ENCODE assay signal across 1 cellular context in the genomic region with DNA sequence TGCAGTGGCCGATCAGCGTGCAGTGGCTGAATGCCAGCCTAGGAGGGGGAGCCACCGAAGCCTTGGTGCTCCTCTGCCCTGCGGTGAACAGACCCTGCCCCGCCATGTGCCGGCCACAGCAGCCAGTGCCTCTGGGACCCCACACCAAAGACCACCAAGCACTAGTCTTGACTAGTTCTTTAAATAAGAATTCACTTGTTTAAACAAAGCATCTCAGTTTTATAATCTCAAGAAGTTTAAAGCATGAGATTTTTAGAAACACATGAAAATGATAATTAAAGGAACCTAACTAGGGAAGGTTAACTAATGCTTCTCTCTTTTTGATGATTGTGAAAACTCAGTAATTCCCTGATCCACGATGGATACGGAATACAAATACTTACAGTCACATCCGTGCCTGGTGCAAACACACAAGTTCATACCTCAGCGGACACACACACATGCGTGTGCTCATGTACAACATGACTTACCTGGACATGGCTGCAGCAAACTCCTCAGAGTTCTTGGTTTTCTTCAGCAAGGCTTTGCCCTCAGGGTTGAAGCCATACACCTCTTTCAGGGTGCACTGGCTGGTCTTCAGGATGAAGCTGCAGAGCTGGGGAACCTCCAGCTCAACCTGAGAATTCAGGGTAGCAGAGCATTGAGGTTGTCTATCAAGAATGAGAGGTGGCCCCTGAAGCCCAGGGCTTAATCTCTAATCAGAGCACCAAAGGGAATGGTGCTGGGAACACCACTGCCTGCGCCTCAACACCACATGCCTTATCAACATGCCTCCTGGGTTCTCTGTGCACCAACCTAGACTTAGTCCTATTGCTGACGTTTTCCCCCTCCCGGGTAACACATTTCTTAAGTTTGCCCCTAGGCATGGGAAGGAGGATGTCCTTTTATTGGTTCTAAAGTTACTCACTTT.
TF ChIP-seq lines count a peak whose summit lies in the region.

No MANE protein-coding gene starts in this region.

TF ChIP-seq in HepG2, 621 proteins besides CTCF, POLR2A, EP300 and RAD21 (continued from another document and continues in another):
- TF ChIP-seq, protein P1, sequence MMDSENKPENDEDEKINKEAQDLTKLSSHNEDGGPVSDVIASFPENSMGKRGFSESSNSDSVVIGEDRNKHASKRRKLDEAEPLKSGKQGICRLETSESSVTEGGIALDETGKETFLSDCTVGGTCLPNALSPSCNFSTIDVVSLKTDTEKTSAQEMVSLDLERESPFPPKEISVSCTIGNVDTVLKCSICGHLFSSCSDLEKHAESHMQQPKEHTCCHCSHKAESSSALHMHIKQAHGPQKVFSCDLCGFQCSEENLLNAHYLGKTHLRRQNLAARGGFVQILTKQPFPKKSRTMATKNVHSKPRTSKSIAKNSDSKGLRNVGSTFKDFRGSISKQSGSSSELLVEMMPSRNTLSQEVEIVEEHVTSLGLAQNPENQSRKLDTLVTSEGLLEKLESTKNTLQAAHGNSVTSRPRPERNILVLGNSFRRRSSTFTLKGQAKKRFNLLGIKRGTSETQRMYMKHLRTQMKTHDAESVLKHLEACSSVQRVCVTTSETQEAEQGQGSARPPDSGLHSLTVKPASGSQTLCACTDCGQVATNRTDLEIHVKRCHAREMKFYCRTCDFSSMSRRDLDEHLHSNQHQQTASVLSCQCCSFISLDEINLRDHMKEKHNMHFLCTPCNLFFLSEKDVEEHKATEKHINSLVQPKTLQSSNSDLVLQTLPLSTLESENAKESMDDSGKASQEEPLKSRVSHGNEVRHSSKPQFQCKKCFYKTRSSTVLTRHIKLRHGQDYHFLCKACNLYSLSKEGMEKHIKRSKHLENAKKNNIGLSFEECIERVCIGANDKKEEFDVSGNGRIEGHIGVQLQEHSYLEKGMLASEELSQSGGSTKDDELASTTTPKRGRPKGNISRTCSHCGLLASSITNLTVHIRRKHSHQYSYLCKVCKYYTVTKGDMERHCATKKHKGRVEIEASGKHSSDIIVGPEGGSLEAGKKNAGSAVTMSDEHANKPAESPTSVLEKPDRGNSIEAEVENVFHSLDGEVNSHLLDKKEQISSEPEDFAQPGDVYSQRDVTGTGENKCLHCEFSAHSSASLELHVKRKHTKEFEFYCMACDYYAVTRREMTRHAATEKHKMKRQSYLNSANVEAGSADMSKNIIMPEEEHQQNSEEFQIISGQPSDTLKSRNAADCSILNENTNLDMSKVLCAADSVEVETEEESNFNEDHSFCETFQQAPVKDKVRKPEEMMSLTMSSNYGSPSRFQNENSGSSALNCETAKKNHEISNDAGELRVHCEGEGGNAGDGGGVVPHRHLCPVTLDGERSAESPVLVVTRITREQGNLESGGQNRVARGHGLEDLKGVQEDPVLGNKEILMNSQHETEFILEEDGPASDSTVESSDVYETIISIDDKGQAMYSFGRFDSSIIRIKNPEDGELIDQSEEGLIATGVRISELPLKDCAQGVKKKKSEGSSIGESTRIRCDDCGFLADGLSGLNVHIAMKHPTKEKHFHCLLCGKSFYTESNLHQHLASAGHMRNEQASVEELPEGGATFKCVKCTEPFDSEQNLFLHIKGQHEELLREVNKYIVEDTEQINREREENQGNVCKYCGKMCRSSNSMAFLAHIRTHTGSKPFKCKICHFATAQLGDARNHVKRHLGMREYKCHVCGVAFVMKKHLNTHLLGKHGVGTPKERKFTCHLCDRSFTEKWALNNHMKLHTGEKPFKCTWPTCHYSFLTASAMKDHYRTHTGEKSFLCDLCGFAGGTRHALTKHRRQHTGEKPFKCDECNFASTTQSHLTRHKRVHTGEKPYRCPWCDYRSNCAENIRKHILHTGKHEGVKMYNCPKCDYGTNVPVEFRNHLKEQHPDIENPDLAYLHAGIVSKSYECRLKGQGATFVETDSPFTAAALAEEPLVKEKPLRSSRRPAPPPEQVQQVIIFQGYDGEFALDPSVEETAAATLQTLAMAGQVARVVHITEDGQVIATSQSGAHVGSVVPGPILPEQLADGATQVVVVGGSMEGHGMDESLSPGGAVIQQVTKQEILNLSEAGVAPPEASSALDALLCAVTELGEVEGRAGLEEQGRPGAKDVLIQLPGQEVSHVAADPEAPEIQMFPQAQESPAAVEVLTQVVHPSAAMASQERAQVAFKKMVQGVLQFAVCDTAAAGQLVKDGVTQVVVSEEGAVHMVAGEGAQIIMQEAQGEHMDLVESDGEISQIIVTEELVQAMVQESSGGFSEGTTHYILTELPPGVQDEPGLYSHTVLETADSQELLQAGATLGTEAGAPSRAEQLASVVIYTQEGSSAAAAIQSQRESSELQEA (CRISPR knock-in tag; IDR thresholded peaks at IDR 0.05; ENCODE audit: not compliant biosample characterization): no peak
- TF ChIP-seq ZKSCAN8 (CRISPR knock-in tag; IDR thresholded peaks at IDR 0.05; ENCODE audit: borderline replicate concordance) (no peak), MAFF (IDR thresholded peaks at IDR 0.05; ENCODE audit: low read depth, low read length) (no peak), ATM (IDR thresholded peaks at IDR 0.05; ENCODE audit: borderline replicate concordance) (no peak), IKZF1 (IDR thresholded peaks at IDR 0.05) (no peak), SPEN (CRISPR knock-in tag; IDR thresholded peaks at IDR 0.05; ENCODE audit: low read depth) (no peak), AKAP8 (CRISPR knock-in tag; IDR thresholded peaks at IDR 0.05) (no peak), KMT2B (CRISPR knock-in tag; IDR thresholded peaks at IDR 0.05) (no peak), DR1 (CRISPR knock-in tag; IDR thresholded peaks at IDR 0.05) (no peak), ELF4 (CRISPR knock-in tag; IDR thresholded peaks at IDR 0.05; ENCODE audit: borderline replicate concordance) (no peak; the same call in 1 of the 2 replicates), ATF7-NPFF (CRISPR knock-in tag; IDR thresholded peaks at IDR 0.05; ENCODE audit: low read depth) (peak; percentile 48; the same call in 1 of the 2 replicates), FOXK1 (CRISPR knock-in tag; IDR thresholded peaks at IDR 0.05; ENCODE audit: borderline replicate concordance, low read depth) (no peak), SIX4 (CRISPR knock-in tag; IDR thresholded peaks at IDR 0.05) (0 out of 2 replicates have a peak, but pooled peaks have one; percentile 26), BCL6 (CRISPR knock-in tag; IDR thresholded peaks at IDR 0.05) (no peak), ZSCAN25 (CRISPR knock-in tag; IDR thresholded peaks at IDR 0.05) (no peak), RXRA (CRISPR knock-in tag; IDR thresholded peaks at IDR 0.05) (no peak; the same call in 1 of the 2 replicates), IRF2 (CRISPR knock-in tag; IDR thresholded peaks at IDR 0.05) (no peak; the same call in 1 of the 2 replicates), ZNF788 (CRISPR knock-in tag; IDR thresholded peaks at IDR 0.05; ENCODE audit: borderline replicate concordance) (no peak), ZNF296 (CRISPR knock-in tag; conservative IDR thresholded peaks at IDR 0.05) (0 out of 2 replicates have a peak, but pooled peaks have one; percentile 38), HOXD1 (CRISPR knock-in tag; IDR thresholded peaks at IDR 0.05) (0 out of 2 replicates have a peak, but pooled peaks have one; percentile 43), MTA1 (CRISPR knock-in tag; IDR thresholded peaks at IDR 0.05; ENCODE audit: borderline replicate concordance) (no peak; the same call in 1 of the 2 replicates), ZNF138 (CRISPR knock-in tag; IDR thresholded peaks at IDR 0.05; ENCODE audit: low read depth) (peak; percentile 59), ZNF776 (CRISPR knock-in tag; IDR thresholded peaks at IDR 0.05) (no peak), MIER3 (CRISPR knock-in tag; IDR thresholded peaks at IDR 0.05; ENCODE audit: borderline replicate concordance) (0 out of 2 replicates have a peak, but pooled peaks have one; percentile 25), THYN1 (CRISPR knock-in tag; IDR thresholded peaks at IDR 0.05; ENCODE audit: borderline replicate concordance, low read depth) (no peak), ATRX (CRISPR knock-in tag; IDR thresholded peaks at IDR 0.05; ENCODE audit: borderline replicate concordance) (no peak), ZNF30 (CRISPR knock-in tag; IDR thresholded peaks at IDR 0.05) (peak; percentile 49; the same call in 1 of the 2 replicates), ZNF768 (CRISPR knock-in tag; IDR thresholded peaks at IDR 0.05) (peak; percentile 63; the same call in 1 of the 2 replicates), NONO (IDR thresholded peaks at IDR 0.05) (no peak), NONO (CRISPR knock-in tag; conservative IDR thresholded peaks at IDR 0.05) (no peak), RELA (CRISPR knock-in tag; IDR thresholded peaks at IDR 0.05) (no peak), ZBTB7B (CRISPR knock-in tag; IDR thresholded peaks at IDR 0.05) (peak; percentile 17; the same call in 1 of the 2 replicates), EZH2 (conservative IDR thresholded peaks at IDR 0.05; ENCODE audit: low read depth, low read length) (no peak), TARDBP (CRISPR knock-in tag; IDR thresholded peaks at IDR 0.05) (no peak), KLF16 (CRISPR knock-in tag; IDR thresholded peaks at IDR 0.05) (peak in 1 of 2 experiments; percentile 68; a peak in 2 of 4 replicates), ZNF564 (CRISPR knock-in tag; IDR thresholded peaks at IDR 0.05) (0 out of 2 replicates have a peak, but pooled peaks have one; percentile 22), CHD4 (IDR thresholded peaks at IDR 0.05; ENCODE audit: borderline replicate concordance, low read length) (no peak), TEAD3 (CRISPR knock-in tag; optimal IDR thresholded peaks at IDR 0.05; ENCODE audit: borderline replicate concordance) (no peak), NR2F6 (IDR thresholded peaks at IDR 0.05) (no peak), NR2F6 (CRISPR knock-in tag; IDR thresholded peaks at IDR 0.05) (no peak), ZFP37 (CRISPR knock-in tag; IDR thresholded peaks at IDR 0.05; ENCODE audit: borderline replicate concordance) (no peak; the same call in 1 of the 2 replicates), SYNCRIP (IDR thresholded peaks at IDR 0.05; ENCODE audit: insufficient read depth, low read depth, low read length) (no peak), ZNF569 (CRISPR knock-in tag; IDR thresholded peaks at IDR 0.05; ENCODE audit: borderline replicate concordance) (no peak), ZEB1 (IDR thresholded peaks at IDR 0.05; ENCODE audit: insufficient replicate concordance, low read depth) (no peak), FIP1L1 (IDR thresholded peaks at IDR 0.05; ENCODE audit: borderline replicate concordance, insufficient read depth, low read depth, low read length) (no peak), PHB2 (IDR thresholded peaks at IDR 0.05; ENCODE audit: partially characterized antibody) (no peak), ZNF446 (CRISPR knock-in tag; IDR thresholded peaks at IDR 0.05) (no peak)
- TF ChIP-seq, protein P2, sequence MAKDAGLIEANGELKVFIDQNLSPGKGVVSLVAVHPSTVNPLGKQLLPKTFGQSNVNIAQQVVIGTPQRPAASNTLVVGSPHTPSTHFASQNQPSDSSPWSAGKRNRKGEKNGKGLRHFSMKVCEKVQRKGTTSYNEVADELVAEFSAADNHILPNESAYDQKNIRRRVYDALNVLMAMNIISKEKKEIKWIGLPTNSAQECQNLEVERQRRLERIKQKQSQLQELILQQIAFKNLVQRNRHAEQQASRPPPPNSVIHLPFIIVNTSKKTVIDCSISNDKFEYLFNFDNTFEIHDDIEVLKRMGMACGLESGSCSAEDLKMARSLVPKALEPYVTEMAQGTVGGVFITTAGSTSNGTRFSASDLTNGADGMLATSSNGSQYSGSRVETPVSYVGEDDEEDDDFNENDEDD (CRISPR knock-in tag; IDR thresholded peaks at IDR 0.05; ENCODE audit: borderline replicate concordance): 0 out of 2 replicates have a peak, but pooled peaks have one; percentile 11
- TF ChIP-seq, protein P3, sequence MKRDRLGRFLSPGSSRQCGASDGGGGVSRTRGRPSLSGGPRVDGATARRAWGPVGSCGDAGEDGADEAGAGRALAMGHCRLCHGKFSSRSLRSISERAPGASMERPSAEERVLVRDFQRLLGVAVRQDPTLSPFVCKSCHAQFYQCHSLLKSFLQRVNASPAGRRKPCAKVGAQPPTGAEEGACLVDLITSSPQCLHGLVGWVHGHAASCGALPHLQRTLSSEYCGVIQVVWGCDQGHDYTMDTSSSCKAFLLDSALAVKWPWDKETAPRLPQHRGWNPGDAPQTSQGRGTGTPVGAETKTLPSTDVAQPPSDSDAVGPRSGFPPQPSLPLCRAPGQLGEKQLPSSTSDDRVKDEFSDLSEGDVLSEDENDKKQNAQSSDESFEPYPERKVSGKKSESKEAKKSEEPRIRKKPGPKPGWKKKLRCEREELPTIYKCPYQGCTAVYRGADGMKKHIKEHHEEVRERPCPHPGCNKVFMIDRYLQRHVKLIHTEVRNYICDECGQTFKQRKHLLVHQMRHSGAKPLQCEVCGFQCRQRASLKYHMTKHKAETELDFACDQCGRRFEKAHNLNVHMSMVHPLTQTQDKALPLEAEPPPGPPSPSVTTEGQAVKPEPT (CRISPR knock-in tag; IDR thresholded peaks at IDR 0.05; ENCODE audit: low read depth): no peak
- TF ChIP-seq, protein P4, sequence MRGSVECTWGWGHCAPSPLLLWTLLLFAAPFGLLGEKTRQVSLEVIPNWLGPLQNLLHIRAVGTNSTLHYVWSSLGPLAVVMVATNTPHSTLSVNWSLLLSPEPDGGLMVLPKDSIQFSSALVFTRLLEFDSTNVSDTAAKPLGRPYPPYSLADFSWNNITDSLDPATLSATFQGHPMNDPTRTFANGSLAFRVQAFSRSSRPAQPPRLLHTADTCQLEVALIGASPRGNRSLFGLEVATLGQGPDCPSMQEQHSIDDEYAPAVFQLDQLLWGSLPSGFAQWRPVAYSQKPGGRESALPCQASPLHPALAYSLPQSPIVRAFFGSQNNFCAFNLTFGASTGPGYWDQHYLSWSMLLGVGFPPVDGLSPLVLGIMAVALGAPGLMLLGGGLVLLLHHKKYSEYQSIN (CRISPR knock-in tag; IDR thresholded peaks at IDR 0.05; ENCODE audit: borderline replicate concordance): no peak
- TF ChIP-seq, protein P5, sequence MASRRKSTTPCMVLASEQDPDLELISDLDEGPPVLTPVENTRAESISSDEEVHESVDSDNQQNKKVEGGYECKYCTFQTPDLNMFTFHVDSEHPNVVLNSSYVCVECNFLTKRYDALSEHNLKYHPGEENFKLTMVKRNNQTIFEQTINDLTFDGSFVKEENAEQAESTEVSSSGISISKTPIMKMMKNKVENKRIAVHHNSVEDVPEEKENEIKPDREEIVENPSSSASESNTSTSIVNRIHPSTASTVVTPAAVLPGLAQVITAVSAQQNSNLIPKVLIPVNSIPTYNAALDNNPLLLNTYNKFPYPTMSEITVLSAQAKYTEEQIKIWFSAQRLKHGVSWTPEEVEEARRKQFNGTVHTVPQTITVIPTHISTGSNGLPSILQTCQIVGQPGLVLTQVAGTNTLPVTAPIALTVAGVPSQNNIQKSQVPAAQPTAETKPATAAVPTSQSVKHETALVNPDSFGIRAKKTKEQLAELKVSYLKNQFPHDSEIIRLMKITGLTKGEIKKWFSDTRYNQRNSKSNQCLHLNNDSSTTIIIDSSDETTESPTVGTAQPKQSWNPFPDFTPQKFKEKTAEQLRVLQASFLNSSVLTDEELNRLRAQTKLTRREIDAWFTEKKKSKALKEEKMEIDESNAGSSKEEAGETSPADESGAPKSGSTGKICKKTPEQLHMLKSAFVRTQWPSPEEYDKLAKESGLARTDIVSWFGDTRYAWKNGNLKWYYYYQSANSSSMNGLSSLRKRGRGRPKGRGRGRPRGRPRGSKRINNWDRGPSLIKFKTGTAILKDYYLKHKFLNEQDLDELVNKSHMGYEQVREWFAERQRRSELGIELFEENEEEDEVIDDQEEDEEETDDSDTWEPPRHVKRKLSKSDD (CRISPR knock-in tag; IDR thresholded peaks at IDR 0.05; ENCODE audit: low read depth): no peak; the same call in 1 of the 2 replicates
